Comparison of ENCODE assay signal across 8 cellular contexts in genomic region chr11:567036-567628, GRCh38. TPM values are rescaled to one million over a fixed set of nuclear protein-coding genes. Genes with fewer than 3 reads are reported as not detected.
DNase-seq lines count a peak whose midpoint lies in the region; ATAC-seq and TF ChIP-seq lines count a peak whose summit lies in the region.

No MANE protein-coding gene starts in this region.

- H2AFZ ChIP-seq in MM.1S (ENCODE audit: low read length) (no peak overlapping the region), neuronal stem cell (ENCODE audit: low read length) (no peak overlapping the region)

- H3K14ac ChIP-seq in neuronal stem cell (ENCODE audit: low read length) = no peak overlapping the region

- POLR2A ChIA-PET in CD8-positive, alpha-beta T cell (lab: Charles Lee) = interaction anchor here (0.6 to 2.2 kb wide), 3 partner anchors 11 to 342 kb away, joined by 3 to 11 read pairs (median 3); partner anchors contain the start of gene DEAF1

- H3K9ac ChIP-seq in MM.1S (ENCODE audit: low read length) (no peak overlapping the region), neuronal stem cell (ENCODE audit: low read depth, low read length, poor library complexity) (no peak overlapping the region)

- ATAC-seq in CD8-positive, alpha-beta T cell = no peak

- H3K27me3 Mint-ChIP-seq in CD8-positive, alpha-beta T cell (ENCODE audit: low read depth) = no peaks in the 10 kb centered on the region
- H3K27me3 Mint-ChIP-seq in dendritic cell treated with granulocyte-macrophage colony-stimulating factor and Interleukin-4, amounts not matched to agents 40 ng/mL and 50 ng/mL, for 4 days = peaks cover 36% of the 10 kb centered on the region

- H3K27ac ChIP-seq in CD8-positive, alpha-beta T cell (ENCODE audit: low read depth, low read length) = no peak overlapping the region
- no peak overlapping the region for H3K27ac ChIP-seq in MM.1S (ENCODE audit: low read length)
- no peak overlapping the region for H3K27ac ChIP-seq in neuronal stem cell (replicated peaks; ENCODE audit: low read length)

- no peak overlapping the region for H3K4me3 ChIP-seq in CD8-positive, alpha-beta T cell (ENCODE audit: low read depth, low read length)
- H3K4me3 ChIP-seq in MM.1S (ENCODE audit: low read length) = peak overlapping the region; percentile 72
- peak overlapping the region; percentile 63 to 91 for H3K4me3 ChIP-seq in neuronal stem cell (ENCODE audit: low read length in 2 of 2)

- H3K9me2 ChIP-seq in MM.1S (replicated peaks; ENCODE audit: insufficient read depth, low read length) = no peaks in the 10 kb centered on the region

- peaks cover 12% of the 10 kb centered on the region for H3K4me1 Mint-ChIP-seq in CD8-positive, alpha-beta T cell (ENCODE audit: low read depth)
- peaks cover 17% of the 10 kb centered on the region for H3K4me1 Mint-ChIP-seq in dendritic cell treated with granulocyte-macrophage colony-stimulating factor and Interleukin-4, amounts not matched to agents 40 ng/mL and 50 ng/mL, for 4 days (ENCODE audit: low read depth)

- H3K9me3 Mint-ChIP-seq in CD8-positive, alpha-beta T cell = no peaks in the 10 kb centered on the region
- no peaks in the 10 kb centered on the region for H3K9me3 Mint-ChIP-seq in dendritic cell treated with granulocyte-macrophage colony-stimulating factor and Interleukin-4, amounts not matched to agents 40 ng/mL and 50 ng/mL, for 4 days

- H3K27me3 ChIP-seq in CD8-positive, alpha-beta T cell (ENCODE audit: insufficient read depth, low read length) = no peaks in the 10 kb centered on the region
- peaks cover 9% of the 10 kb centered on the region for H3K27me3 ChIP-seq in MM.1S (replicated peaks; ENCODE audit: insufficient read depth, low read length)
- H3K27me3 ChIP-seq in neuronal stem cell (ENCODE audit: control insufficient read depth in 3 of 3, insufficient read depth in 3 of 3, low read depth in 1 of 3, low read length in 3 of 3) = peaks cover 0 to 4% (median 0%) of the 10 kb centered on the region in 3 experiments

- H3K4me3 Mint-ChIP-seq in CD8-positive, alpha-beta T cell = peak overlapping the region; percentile 68
- H3K4me3 Mint-ChIP-seq in dendritic cell treated with granulocyte-macrophage colony-stimulating factor and Interleukin-4, amounts not matched to agents 40 ng/mL and 50 ng/mL, for 4 days = peak overlapping the region; percentile 74

- no peak for TF ChIP-seq CTCF in CD8-positive, alpha-beta T cell (IDR thresholded peaks at IDR 0.05)
- no peak for TF ChIP-seq CTCF in MM.1S (IDR thresholded peaks at IDR 0.05; ENCODE audit: low read length)

- CTCF ChIA-PET in CD8-positive, alpha-beta T cell (lab: Charles Lee) = interaction anchor here (1.4 to 5.9 kb wide), 2 partner anchors 11 to 330 kb away, joined by 3 to 28 read pairs; no protein-coding TSS in a partner anchor

- H3K79me1 ChIP-seq in neuronal stem cell (ENCODE audit: low read depth, low read length) = peaks cover 10% of the 10 kb centered on the region

- H3F3A ChIP-seq in MM.1S (ENCODE audit: insufficient read depth, low read length) = peaks cover 10% of the 10 kb centered on the region; the same call in 1 of the 2 replicates

- peak overlapping the region; percentile 45 for H3K27ac Mint-ChIP-seq in CD8-positive, alpha-beta T cell
- H3K27ac Mint-ChIP-seq in dendritic cell treated with granulocyte-macrophage colony-stimulating factor and Interleukin-4, amounts not matched to agents 40 ng/mL and 50 ng/mL, for 4 days = no peak overlapping the region

- peak overlapping the region; percentile 30 for H2BK15ac ChIP-seq in neuronal stem cell (ENCODE audit: low read length)

- H2BK12ac ChIP-seq in neuronal stem cell (ENCODE audit: low read length) = no peak overlapping the region

- intact Hi-C loops in CD8-positive, alpha-beta T cell (cut with DNase I, micrococcal nuclease) = no loop called here
- intact Hi-C loops in dendritic cell treated with granulocyte-macrophage colony-stimulating factor and Interleukin-4, amounts not matched to agents 40 ng/mL and 50 ng/mL, for 4 days (cut with micrococcal nuclease) = no loop called here

- H3K18ac ChIP-seq in neuronal stem cell (ENCODE audit: low read length) = no peak overlapping the region

- H4K8ac ChIP-seq in neuronal stem cell (ENCODE audit: low read depth, low read length) = no peak overlapping the region

- no peaks in the 10 kb centered on the region for H3K9me3 ChIP-seq in CD8-positive, alpha-beta T cell (ENCODE audit: low read length)
- H3K9me3 ChIP-seq in MM.1S (replicated peaks; ENCODE audit: insufficient read depth, low read length) (no peaks in the 10 kb centered on the region), neuronal stem cell (replicated peaks in 1 of 2; ENCODE audit: control insufficient read depth in 2 of 2, insufficient read depth in 1 of 2, low read depth in 1 of 2, low read length in 2 of 2) (no peaks in the 10 kb centered on the region)

- H2AK5ac ChIP-seq in neuronal stem cell (ENCODE audit: low read depth, low read length) = peak overlapping the region; percentile 98

- WGBS in neuronal stem cell (ENCODE audit: extremely low coverage in 2 of 2, insufficient read length in 2 of 2, insufficient replicate concordance in 1 of 2), 2 donors = no CpG with 5 or more reads among the region's 18 CpGs

- H3K36me3 ChIP-seq in CD8-positive, alpha-beta T cell (ENCODE audit: insufficient read depth, low read length) = no peaks in the 10 kb centered on the region
- H3K36me3 ChIP-seq in MM.1S (replicated peaks; ENCODE audit: insufficient read depth, low read length) (no peaks in the 10 kb centered on the region), neuronal stem cell (replicated peaks in 1 of 2; ENCODE audit: control insufficient read depth in 2 of 2, insufficient read depth in 2 of 2, low read length in 2 of 2) (peaks cover 4 to 5% of the 10 kb centered on the region in 2 donors)

- no peak overlapping the region for H4K91ac ChIP-seq in neuronal stem cell (ENCODE audit: low read depth, low read length, poor library complexity)

- DNase-seq in CD8-positive, alpha-beta T cell = no peak
- DNase-seq in MM.1S (peak; percentile 5), neuronal stem cell (ENCODE audit: low spot score) (no peak), NCI-H1105 treated with DMSO at 0.1 percent for 48 hours (lab: John Stamatoyannopoulos, UW) (no peak), NCI-H774 (lab: John Stamatoyannopoulos, UW) (no peak)
- DNase-seq in stimulated activated CD4-positive, alpha-beta T cell treated with anti-CD3 and anti-CD28 coated beads, Interleukin-1b, Interleukin-23, amount 100 ng/mL, for 48 hours = no peak
- no peak for DNase-seq in activated CD4-positive, CD25-positive, alpha-beta regulatory T cell treated with anti-CD3 and anti-CD28 coated beads, Interleukin-2, amount 50 U/mL, for 72 hours

- peaks cover 9% of the 10 kb centered on the region for H3K4me1 ChIP-seq in CD8-positive, alpha-beta T cell (ENCODE audit: insufficient read depth, low read length)
- H3K4me1 ChIP-seq in MM.1S (ENCODE audit: low read length) (no peaks in the 10 kb centered on the region), neuronal stem cell (ENCODE audit: control insufficient read depth in 2 of 2, insufficient read depth in 1 of 2, low read depth in 1 of 2, low read length in 2 of 2) (peaks cover 25 to 27% of the 10 kb centered on the region in 2 donors)

- H3K79me2 ChIP-seq in MM.1S (ENCODE audit: low read length) = peaks cover 11% of the 10 kb centered on the region; the same call in 1 of the 2 replicates

- peak overlapping the region; percentile 91 for H2BK120ac ChIP-seq in neuronal stem cell (ENCODE audit: low read depth, low read length)

- no peaks in the 10 kb centered on the region for H4K20me1 ChIP-seq in MM.1S (ENCODE audit: insufficient read depth, low read length)

- no peak overlapping the region for H3K23ac ChIP-seq in neuronal stem cell (ENCODE audit: low read depth, low read length, poor library complexity)

- H3K36me3 Mint-ChIP-seq in CD8-positive, alpha-beta T cell = peaks cover 6% of the 10 kb centered on the region
- H3K36me3 Mint-ChIP-seq in dendritic cell treated with granulocyte-macrophage colony-stimulating factor and Interleukin-4, amounts not matched to agents 40 ng/mL and 50 ng/mL, for 4 days (ENCODE audit: low read depth) = peaks cover 40% of the 10 kb centered on the region

- H3K4me2 ChIP-seq in MM.1S (ENCODE audit: low read depth, low read length) (peak overlapping the region; percentile 86; the same call in 1 of the 2 replicates), neuronal stem cell (ENCODE audit: insufficient read depth, low read length, poor library complexity, severe bottlenecking) (peak overlapping the region; percentile 91)

- H3K4ac ChIP-seq in neuronal stem cell (ENCODE audit: low read length) = no peak overlapping the region

- peak overlapping the region; percentile 33 for H2BK5ac ChIP-seq in neuronal stem cell (ENCODE audit: low read length)

RNA-seq across cellular contexts. Expression of gene RASSF7, which starts 6.4 kb away (rescaled TPM):
- 10 to 100 TPM; 11.8 to 15.3 TPM for total RNA-seq in CD8-positive, alpha-beta T cell
- 8.9 TPM for polyA plus RNA-seq in neuronal stem cell (2013, experiment 1 of 2)
- polyA plus RNA-seq in neuronal stem cell (2013, experiment 2 of 2) = 9.1 TPM

RNA-seq across cellular contexts. Expression of gene LMNTD2, which starts 6.6 kb away (rescaled TPM):
- 1 to 10 TPM; 4.2 to 5.6 TPM for total RNA-seq in CD8-positive, alpha-beta T cell
- 0.75 TPM for polyA plus RNA-seq in neuronal stem cell (2013, experiment 1 of 2)
- polyA plus RNA-seq in neuronal stem cell (2013, experiment 2 of 2) = 0.87 TPM

RNA-seq across cellular contexts. Expression of gene PHRF1, which starts 9.1 kb away (rescaled TPM):
- 10 to 100 TPM; 43.2 to 44.9 TPM for total RNA-seq in CD8-positive, alpha-beta T cell
- polyA plus RNA-seq in neuronal stem cell (2013, experiment 1 of 2) = 13.1 TPM
- 12.9 TPM for polyA plus RNA-seq in neuronal stem cell (2013, experiment 2 of 2)

RNA-seq across cellular contexts. Expression of gene LRRC56, which starts 29.8 kb away (rescaled TPM):
- 1 to 10 TPM; 3.2 TPM for total RNA-seq in CD8-positive, alpha-beta T cell
- 1.1 TPM for polyA plus RNA-seq in neuronal stem cell (2013, experiment 1 of 2)
- 1.2 TPM for polyA plus RNA-seq in neuronal stem cell (2013, experiment 2 of 2)

RNA-seq across cellular contexts. Expression of gene HRAS, which starts 31.8 kb away (rescaled TPM):
- 10 to 100 TPM; 25.2 to 25.5 TPM for total RNA-seq in CD8-positive, alpha-beta T cell
- 26.4 TPM for polyA plus RNA-seq in neuronal stem cell (2013, experiment 1 of 2)
- 25.5 TPM for polyA plus RNA-seq in neuronal stem cell (2013, experiment 2 of 2)
